Comparison of ENCODE assay signal across 18 cellular contexts in the genomic region with DNA sequence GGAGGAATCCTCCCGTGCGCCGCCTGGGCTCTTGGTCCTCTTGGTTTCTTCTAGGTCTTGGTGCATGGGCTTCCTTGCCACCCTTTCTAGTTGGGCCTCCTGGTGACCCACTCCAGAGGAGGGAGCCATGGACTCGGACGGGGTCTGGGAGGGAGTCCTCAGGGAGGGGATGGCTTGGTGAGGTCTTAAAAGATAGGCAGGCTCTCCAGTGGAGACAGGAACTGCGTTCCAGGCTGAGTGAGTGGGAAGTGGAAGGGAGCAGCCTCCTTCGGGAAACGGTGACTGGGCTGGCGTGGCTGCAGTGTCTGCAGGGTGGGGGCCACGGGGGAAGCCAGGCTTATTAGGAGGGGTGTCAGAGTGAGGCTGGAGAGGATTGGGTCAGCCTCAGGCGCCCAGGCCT.
A peak's percentile ranks its signal among the peaks of the same experiment; 100 is the strongest.
DNase-seq lines count a peak whose midpoint lies in the region; ATAC-seq and TF ChIP-seq lines count a peak whose summit lies in the region.
"Had no signal": no experiment of that assay in that cellular context is flagged by ENCODE, and none has a peak within 500 bp of the region (broad histone marks: within the 10 kb centered on the region; RNA-seq: fewer than 3 reads in every experiment).

No MANE protein-coding gene starts in this region.

- H3K36me3 ChIP-seq in GM23248 (ENCODE audit: low read depth) (no peaks in the 10 kb centered on the region), RWPE2 (ENCODE audit: low read depth) (no peaks in the 10 kb centered on the region)
- H3K36me3 ChIP-seq: BE2C had no signal

- no peaks in the 10 kb centered on the region for H3K9me2 ChIP-seq in GM23248 (ENCODE audit: insufficient read depth)

- H3K4me3 Mint-ChIP-seq in CD14-positive monocyte = no peak overlapping the region
- H3K4me3 Mint-ChIP-seq: CD8-positive, alpha-beta T cell had no signal

- H3K9ac ChIP-seq in GM23248 = no peak overlapping the region

- H3K27me3 Mint-ChIP-seq in CD14-positive monocyte (ENCODE audit: low read depth in 3 of 3) = peaks cover 6 to 15% (median 11%) of the 10 kb centered on the region in 3 donors

- H3K4me3 ChIP-seq in GM23248 (no peak overlapping the region), RWPE2 (ENCODE audit: severe bottlenecking) (no peak overlapping the region)

- H3K36me3 Mint-ChIP-seq in CD14-positive monocyte = no peaks in the 10 kb centered on the region
- H3K36me3 Mint-ChIP-seq: CD8-positive, alpha-beta T cell had no signal

- no peak overlapping the region for H2AFZ ChIP-seq in GM23248

- H3K27me3 ChIP-seq in GM23248 (replicated peaks; ENCODE audit: insufficient read depth) = peaks cover 15% of the 10 kb centered on the region
- no peaks in the 10 kb centered on the region for H3K27me3 ChIP-seq in RWPE2 (ENCODE audit: insufficient read depth, poor library complexity, severe bottlenecking)
- H3K27me3 ChIP-seq: BE2C had no signal

- H3K9me3 Mint-ChIP-seq in CD14-positive monocyte = peaks cover 0 to 5% (median 2%) of the 10 kb centered on the region in 7 donors

- H3K4me2 ChIP-seq in GM23248 (ENCODE audit: unreplicated experiment) = no peak overlapping the region

- in situ Hi-C loops in GM23248 (cut with MboI) = no loop called here

- TF ChIP-seq CTCF in RWPE2 (IDR thresholded peaks at IDR 0.05; ENCODE audit: poor library complexity, severe bottlenecking) = no peak
- no peak for TF ChIP-seq CTCF in CD14-positive monocyte (IDR thresholded peaks at IDR 0.05)

- H3K79me2 ChIP-seq in GM23248 (ENCODE audit: insufficient read depth) = no peaks in the 10 kb centered on the region

- no peak for ATAC-seq in RWPE2 (ENCODE audit: low read depth)
- no peak for ATAC-seq in sciatic nerve
- ATAC-seq: CD8-positive, alpha-beta T cell; HCT116; Panc1; Right ventricle myocardium inferior had no signal

- peaks cover 11% of the 10 kb centered on the region for H3K4me1 Mint-ChIP-seq in CD14-positive monocyte

- intact Hi-C loops in sciatic nerve (cut with DNase I) (no loop called here), CD14-positive monocyte (cut with micrococcal nuclease) (no loop called here)

- WGBS in GM23248 (ENCODE audit: low coverage in 1 of 2, low lambda C conversion rate in 2 of 2, missing lambda C conversion rate in 2 of 2), 2 experiments = 23 to 34% methylated on average over 11 of the region's 11 CpGs

- H3K4me1 ChIP-seq in GM23248 (ENCODE audit: insufficient read depth) = no peaks in the 10 kb centered on the region
- no peaks in the 10 kb centered on the region for H3K4me1 ChIP-seq in RWPE2 (ENCODE audit: insufficient read depth, poor library complexity, severe bottlenecking)

- no peaks in the 10 kb centered on the region for H3F3A ChIP-seq in GM23248 (ENCODE audit: insufficient read depth)

- H3K27ac ChIP-seq in GM23248 = no peak overlapping the region
- no peak overlapping the region for H3K27ac ChIP-seq in RWPE2 (ENCODE audit: poor library complexity, severe bottlenecking)

- H3K9me3 ChIP-seq in GM23248 (ENCODE audit: low read depth) (no peaks in the 10 kb centered on the region), RWPE2 (ENCODE audit: severe bottlenecking) (no peaks in the 10 kb centered on the region)
- H3K9me3 ChIP-seq: BE2C had no signal

- H4K20me1 ChIP-seq in GM23248 (ENCODE audit: insufficient read depth) = no peaks in the 10 kb centered on the region

- DNase-seq in GM23248 (peak; percentile 37), RWPE2 (ENCODE audit: low spot score) (peak; percentile 31), iPS-NIHi7 (ENCODE audit: extremely low spot score) (peak; percentile 9), sciatic nerve (ENCODE audit: low spot score) (peak; percentile 27), CD14-positive monocyte (ENCODE audit: low spot score) (no peak), DMS53 (lab: John Stamatoyannopoulos, UW) (no peak), epidermal melanocyte (ENCODE audit: insufficient read length, low spot score) (no peak)
- DNase-seq: BE2C; CD8-positive, alpha-beta T cell; DMS79; NCI-H1105; NCI-H1694 treated with DMSO at 0.1 percent for 48 hours; NCI-H2107; NCI-H226; NCI-H524 treated with DMSO at 0.1 percent for 48 hours had no signal

- H3K27ac Mint-ChIP-seq in CD14-positive monocyte = no peak overlapping the region
- H3K27ac Mint-ChIP-seq: CD8-positive, alpha-beta T cell had no signal

Comparison
In these comparisons a context has a peak if more than half of its experiments do, and no peak if none do; other contexts are left out.
1. DNase-seq: peak in GM23248 (single experiment), RWPE2 (single experiment), iPS-NIHi7 (single experiment) and sciatic nerve (single experiment); none in CD14-positive monocyte (single experiment), DMS53 (single experiment) and epidermal melanocyte (single experiment).